Comparison of ENCODE assay signal across 8 cellular contexts in genomic region chr10:87816842-87817178, GRCh38. TPM values are rescaled to one million over a fixed set of nuclear protein-coding genes. Genes with fewer than 3 reads are reported as not detected.
DNase-seq lines count a peak whose midpoint lies in the region; ATAC-seq, FAIRE-seq and TF ChIP-seq lines count a peak whose summit lies in the region.

No MANE protein-coding gene starts in this region.

- no peaks in the 10 kb centered on the region for H3K27me3 ChIP-seq in GM12878 (replicated peaks in 1 of 2; ENCODE audit: control insufficient read depth in 2 of 2, insufficient read depth in 2 of 2, low read length in 1 of 2)
- no peaks in the 10 kb centered on the region for H3K27me3 ChIP-seq in muscle layer of colon (ENCODE audit: control insufficient read depth in 1 of 2, insufficient read depth in 2 of 2, low read length in 2 of 2)
- no peaks in the 10 kb centered on the region for H3K27me3 ChIP-seq in uterus

- DNase-seq in AG10803 (ENCODE audit: low read depth) (no peak), GM12878 (ENCODE audit: low read depth, low spot score) (no peak), uterus (no peak), NCI-H2081 treated with DMSO at 0.1 percent for 48 hours (lab: John Stamatoyannopoulos, UW) (no peak)
- DNase-seq in activated CD8-positive, alpha-beta memory T cell treated with anti-CD3 and anti-CD28 coated beads, Interleukin-2, amount 50 U/mL, for 48 hours: no peak

- ATAC-seq in GM12878 (peak; percentile 12), GM18519 (IDR thresholded peaks at IDR 0.05; ENCODE audit: low FRiP score, unreplicated experiment) (no peak)

- H3K27me3 Mint-ChIP-seq in IgD-negative memory B cell: no peaks in the 10 kb centered on the region

- in situ Hi-C loops in GM12878 (cut with MboI): no loop called here

- peak overlapping the region; percentile 97 to 100 (median 98) for H3K27ac Mint-ChIP-seq in IgD-negative memory B cell

- TSS peak; percentile 51 for BruUV-seq in GM12878 (replicated peaks; lab: Mats Ljungman, UMichigan)

- intact Hi-C loops in GM12878 (cut with micrococcal nuclease; ENCODE audit: unreplicated experiment): no loop called here
- intact Hi-C loops in uterus (cut with DNase I; ENCODE audit: low total_unique reads): no loop called here

- H3K36me3 ChIP-seq in GM12878 (ENCODE audit: control insufficient read depth in 2 of 2, insufficient read depth in 2 of 2, low read length in 1 of 2) (peaks cover 0 to 8% of the 10 kb centered on the region in 2 experiments; a peak in 1 of 4 replicates), muscle layer of colon (ENCODE audit: insufficient read depth, low read length) (no peaks in the 10 kb centered on the region), uterus (no peaks in the 10 kb centered on the region)

- peaks cover 63% of the 10 kb centered on the region for H3K79me2 ChIP-seq in GM12878 (ENCODE audit: control insufficient read depth, insufficient read depth, low read length)

- WGBS in GM12878 (ENCODE audit: insufficient coverage, insufficient replicate concordance, low lambda C conversion rate, missing lambda C conversion rate): 14% methylated on average over 4 of the region's 4 CpGs

- no peak for FAIRE-seq in GM12878 (lab: Jason Lieb, UNC)

- SMC1A ChIA-PET in GM12878 (lab: Charles Lee; ENCODE audit: uncharacterized antibody, unreplicated experiment): no interaction called here

- H3K4me3 ChIP-seq in AG10803 (ENCODE audit: low read length): peak overlapping the region; percentile 91
- peak overlapping the region; percentile 94 for H3K4me3 ChIP-seq in GM12878
- H3K4me3 ChIP-seq in muscle layer of colon (ENCODE audit: low read depth in 1 of 2, low read length in 2 of 2): peak overlapping the region; percentile 72 to 79
- H3K4me3 ChIP-seq in uterus: peak overlapping the region in 1 of 2 donors; percentile 90

- H3K9me3 ChIP-seq in GM12878 (replicated peaks; ENCODE audit: control insufficient read depth, insufficient read depth, low read length) (no peaks in the 10 kb centered on the region), muscle layer of colon (ENCODE audit: low read length) (no peaks in the 10 kb centered on the region), uterus (no peaks in the 10 kb centered on the region)

- H3K9me3 Mint-ChIP-seq in IgD-negative memory B cell: no peaks in the 10 kb centered on the region

- no peak for TF ChIP-seq POLR2A in GM12878 (IDR thresholded peaks at IDR 0.05; ENCODE audit: low read depth, low read length)
- TF ChIP-seq POLR2A in uterus (IDR thresholded peaks at IDR 0.05): no peak

- peaks cover 8% of the 10 kb centered on the region for H3K36me3 Mint-ChIP-seq in IgD-negative memory B cell

- RAD21 ChIA-PET in GM12878 (lab: Charles Lee; ENCODE audit: unreplicated experiment): no interaction called here

- no peaks in the 10 kb centered on the region for H4K20me1 ChIP-seq in GM12878 (ENCODE audit: control insufficient read depth, insufficient read depth)

- peaks cover 25 to 35% (median 26%) of the 10 kb centered on the region in 3 donors for H3K4me1 Mint-ChIP-seq in IgD-negative memory B cell

- CTCF ChIA-PET in GM12878 (lab: Yijun Ruan, JAX): no interaction called here

- no peak for TF ChIP-seq RAD21 in GM12878 (IDR thresholded peaks at IDR 0.05; ENCODE audit: insufficient read depth, low read depth, low read length)

- H3K4me2 ChIP-seq in GM12878 (ENCODE audit: control insufficient read depth, insufficient read depth): peak overlapping the region; percentile 94

- TF ChIP-seq EP300 in GM12878 (IDR thresholded peaks at IDR 0.05; ENCODE audit: borderline replicate concordance in 1 of 2, control insufficient read depth in 1 of 2, low read depth in 2 of 2, low read length in 2 of 2): no peak

- POLR2A ChIA-PET in GM12878 (lab: Charles Lee): no interaction called here

- peak overlapping the region; percentile 98 for H3K27ac ChIP-seq in GM12878 (ENCODE audit: control insufficient read depth, insufficient read depth)
- peak overlapping the region; percentile 79 for H3K27ac ChIP-seq in muscle layer of colon (ENCODE audit: low read depth, low read length)
- H3K27ac ChIP-seq in uterus: no peak overlapping the region

- H3K9ac ChIP-seq in GM12878 (ENCODE audit: control insufficient read depth, insufficient read depth, low read length) (peak overlapping the region; percentile 98), muscle layer of colon (ENCODE audit: low read length) (no peak overlapping the region)

- no peak overlapping the region for H2AFZ ChIP-seq in GM12878 (ENCODE audit: control insufficient read depth, low read depth, low read length)

- H3K4me1 ChIP-seq in GM12878 (ENCODE audit: control insufficient read depth, insufficient read depth, low read length) (peaks cover 4% of the 10 kb centered on the region; the same call in 1 of the 2 replicates), muscle layer of colon (ENCODE audit: insufficient read depth, low read length) (peaks cover 16% of the 10 kb centered on the region), uterus (no peaks in the 10 kb centered on the region)

- TF ChIP-seq CTCF in AG10803 (conservative IDR thresholded peaks at IDR 0.05; ENCODE audit: low read length): no peak
- peak in 2 of 3 experiments; percentile 13 to 18; a peak in 1 of 6 replicates for TF ChIP-seq CTCF in GM12878 (IDR thresholded peaks at IDR 0.05 in 2 of 3, conservative IDR thresholded peaks at IDR 0.05 in 1 of 3; ENCODE audit: control insufficient read depth in 2 of 3, extremely low read depth in 1 of 3, insufficient read depth in 1 of 3, low read depth in 3 of 3, low read length in 3 of 3)
- TF ChIP-seq CTCF in uterus (IDR thresholded peaks at IDR 0.05): no peak

- peak overlapping the region; percentile 95 to 99 (median 97) for H3K4me3 Mint-ChIP-seq in IgD-negative memory B cell

TF ChIP-seq in GM12878, 131 proteins besides CTCF, POLR2A, EP300 and RAD21:
- TF ChIP-seq POLR2AphosphoS2 (IDR thresholded peaks at IDR 0.05; ENCODE audit: low read depth, low read length) (no peak), RAD51 (IDR thresholded peaks at IDR 0.05) (peak; percentile 11; the same call in 1 of the 2 replicates)

RNA-seq across cellular contexts. Expression of gene ATAD1, which starts 1.2 kb away (rescaled TPM):
- polyA plus RNA-seq in IgD-negative memory B cell (31.9 TPM), GM12878 (2011; rRNA removed) (40.8 and 79.5 TPM in 2 replicates), GM12878 (2014; fragmentation: Illumina TruSeq; extraction: Trizol) (43.3 and 56.8 TPM in 2 replicates), GM12878 (2014; fragmentation: Nextera tagmentation; extraction: Ambion mirVana) (10 to 100 TPM; 33.6 to 35.0 TPM), GM12878 (2014; rRNA removed) (20.5 and 24.7 TPM in 2 replicates), GM12878 (2016; fragmentation: Nextera tagmentation; extraction: Ambion mirVana) (10 to 100 TPM; 58.0 to 59.3 TPM)
- total RNA-seq in GM12878 (2013; cell fraction: nucleolus; rRNA removed): 142 and 161 TPM in 2 replicates
- total RNA-seq in GM12878 (2014; rRNA removed) (30.3 and 35.9 TPM in 2 replicates), GM12878 (2014; rRNA removed; fragmentation: Illumina TruSeq; extraction: Trizol) (40.1 and 41.3 TPM in 2 replicates), GM12878 (2021) (37.7 and 48.9 TPM in 2 replicates), uterus (10 to 100 TPM; 13.8 to 69.9 (median 31.5) TPM)
- 12.0 TPM for polyA plus RNA-seq in GM12878 (2011; ENCODE audit: low read depth)
- polyA plus RNA-seq in GM12878 (2011; cell fraction: cytosol; rRNA removed): 9.7 and 13.3 TPM in 2 replicates
- 16.8 and 17.1 TPM in 2 replicates for polyA plus RNA-seq in GM12878 (2011; cell fraction: nucleus; rRNA removed)
- 17.4 and 29.0 TPM in 2 replicates for polyA plus RNA-seq in GM12878 (2012)
- 16.3 and 27.9 TPM in 2 replicates for polyA minus RNA-seq in GM12878 (2011; rRNA and poly(A)+ RNA removed)
- 12.7 and 13.1 TPM in 2 replicates for polyA minus RNA-seq in GM12878 (2011; cell fraction: cytosol; rRNA and poly(A)+ RNA removed)
- polyA minus RNA-seq in GM12878 (2011; cell fraction: nucleus; rRNA and poly(A)+ RNA removed): 16.0 and 24.2 TPM in 2 replicates

RNA-seq across cellular contexts. Expression of gene KLLN, which starts 46.5 kb away (rescaled TPM):
- polyA plus RNA-seq in IgD-negative memory B cell: 0.25 TPM
- total RNA-seq in GM12878 (2013; cell fraction: nucleolus; rRNA removed): 3.1 and 3.4 TPM in 2 replicates
- total RNA-seq in GM12878 (2014; rRNA removed): 1.4 and 1.7 TPM in 2 replicates
- total RNA-seq in GM12878 (2014; rRNA removed; fragmentation: Illumina TruSeq; extraction: Trizol): 1.5 TPM in 2 replicates
- 1.9 and 2.0 TPM in 2 replicates for total RNA-seq in GM12878 (2021)
- polyA plus RNA-seq in GM12878 (2011; ENCODE audit: low read depth): 0.62 TPM
- 0.86 and 0.87 TPM in 2 replicates for polyA plus RNA-seq in GM12878 (2011; rRNA removed)
- 0.91 and 1.0 TPM in 2 replicates for polyA plus RNA-seq in GM12878 (2011; cell fraction: cytosol; rRNA removed)
- polyA plus RNA-seq in GM12878 (2011; cell fraction: nucleus; rRNA removed): 1.3 and 1.7 TPM in 2 replicates
- polyA plus RNA-seq in GM12878 (2012): 0.99 and 1.5 TPM in 2 replicates
- 1.7 and 2.1 TPM in 2 replicates for polyA plus RNA-seq in GM12878 (2014; fragmentation: Illumina TruSeq; extraction: Trizol)
- polyA plus RNA-seq in GM12878 (2014; fragmentation: Nextera tagmentation; extraction: Ambion mirVana): 1 to 10 TPM; 2.0 to 2.1 TPM
- 1.1 TPM in 2 replicates for polyA plus RNA-seq in GM12878 (2014; rRNA removed)
- polyA plus RNA-seq in GM12878 (2016; fragmentation: Nextera tagmentation; extraction: Ambion mirVana): 1 to 10 TPM; 1.8 to 2.2 TPM
- 2.0 and 2.2 TPM in 2 replicates for polyA minus RNA-seq in GM12878 (2011; rRNA and poly(A)+ RNA removed)
- 0.94 and 1.3 TPM in 2 replicates for polyA minus RNA-seq in GM12878 (2011; cell fraction: cytosol; rRNA and poly(A)+ RNA removed)
- 3.6 and 5.4 TPM in 2 replicates for polyA minus RNA-seq in GM12878 (2011; cell fraction: nucleus; rRNA and poly(A)+ RNA removed)
- 1 to 10 TPM in 1 of 4 donors, under 1 TPM in 1, not detected in 2; 0.62 to 1.3 TPM for total RNA-seq in uterus

RNA-seq across cellular contexts. Expression of gene PTEN, which starts 46.6 kb away (rescaled TPM):
- polyA plus RNA-seq in IgD-negative memory B cell (40.4 TPM), GM12878 (2011; rRNA removed) (94.3 and 180 TPM in 2 replicates), GM12878 (2014; fragmentation: Illumina TruSeq; extraction: Trizol) (53.0 and 67.7 TPM in 2 replicates), GM12878 (2014; fragmentation: Nextera tagmentation; extraction: Ambion mirVana) (10 to 100 TPM; 26.1 to 59.5 TPM), GM12878 (2014; rRNA removed) (35.0 and 45.0 TPM in 2 replicates), GM12878 (2016; fragmentation: Nextera tagmentation; extraction: Ambion mirVana) (10 to 100 TPM; 49.5 to 56.8 TPM)
- 856 and 868 TPM in 2 replicates for total RNA-seq in GM12878 (2013; cell fraction: nucleolus; rRNA removed)
- total RNA-seq in GM12878 (2014; rRNA removed) (83.1 and 113 TPM in 2 replicates), GM12878 (2014; rRNA removed; fragmentation: Illumina TruSeq; extraction: Trizol) (175 and 183 TPM in 2 replicates), GM12878 (2021) (87.5 and 94.9 TPM in 2 replicates), uterus (100 to 1,000 TPM in 3 of 4 donors, 10 to 100 TPM in 1; 40.0 to 317 (median 189) TPM)
- polyA plus RNA-seq in GM12878 (2011; ENCODE audit: low read depth): 24.4 TPM
- polyA plus RNA-seq in GM12878 (2011; cell fraction: cytosol; rRNA removed): 19.9 and 22.4 TPM in 2 replicates
- 52.2 and 61.7 TPM in 2 replicates for polyA plus RNA-seq in GM12878 (2011; cell fraction: nucleus; rRNA removed)
- 100 and 102 TPM in 2 replicates for polyA plus RNA-seq in GM12878 (2012)
- polyA minus RNA-seq in GM12878 (2011; rRNA and poly(A)+ RNA removed): 143 and 199 TPM in 2 replicates
- polyA minus RNA-seq in GM12878 (2011; cell fraction: cytosol; rRNA and poly(A)+ RNA removed): 54.9 and 66.1 TPM in 2 replicates
- 165 and 285 TPM in 2 replicates for polyA minus RNA-seq in GM12878 (2011; cell fraction: nucleus; rRNA and poly(A)+ RNA removed)

Comparison
In these comparisons a context has a peak if more than half of its experiments do, and no peak if none do; other contexts are left out.
1. CTCF ChIP-seq: peak in GM12878 (2 of 3); none in AG10803 (single experiment) and uterus (0 of 4).
2. H3K27ac ChIP-seq: peak in GM12878 (single experiment) and muscle layer of colon (single experiment); none in uterus (0 of 2).